In genomic region chr12:29429999-29430698, GRCh38 we compare ENCODE assay signal across 23 cellular contexts. TPM values are rescaled to one million over a fixed set of nuclear protein-coding genes. Genes with fewer than 3 reads are reported as not detected.
DNase-seq lines count a peak whose midpoint lies in the region; ATAC-seq, FAIRE-seq and TF ChIP-seq lines count a peak whose summit lies in the region.
"Had no signal": no experiment of that assay in that cellular context is flagged by ENCODE, and none has a peak within 500 bp of the region (broad histone marks: within the 10 kb centered on the region; RNA-seq: fewer than 3 reads in every experiment).

No MANE protein-coding gene starts in this region.

- no peak overlapping the region for H3K4me3 Mint-ChIP-seq in GM23338
- H3K4me3 Mint-ChIP-seq in T-helper 17 cell = no peak overlapping the region
- H3K4me3 Mint-ChIP-seq: activated CD8-positive, alpha-beta T cell treated with anti-CD3 and anti-CD28 coated beads for 36 hours; activated naive CD4-positive, alpha-beta T cell treated with anti-CD3 and anti-CD28 coated beads for 36 hours; activated T-cell treated with anti-CD3 and anti-CD28 coated beads, Interleukin-2, amount 50 U/mL, for 24 hours; T-helper 1 cell treated with Interleukin-12 subunit alpha and Interleukin-12 subunit beta and Interleukin-4 antibody, amounts not matched to agents 30 μg/mL and 1 μg/mL, for 36 hours; type B pancreatic cell had no signal

- H3K4me1 Mint-ChIP-seq in GM23338 (peaks cover 4% of the 10 kb centered on the region; the same call in 1 of the 3 replicates), T-helper 17 cell (peaks cover 8% of the 10 kb centered on the region)

- 0 out of 2 replicates have a peak, but pooled peaks cover 11% of the 10 kb centered on the region for H3K9me2 ChIP-seq in GM23338 (ENCODE audit: insufficient read depth)

- no peaks in the 10 kb centered on the region for H3K79me2 ChIP-seq in GM23338 (replicated peaks; ENCODE audit: insufficient read depth)

- TF ChIP-seq POLR2A in body of pancreas (IDR thresholded peaks at IDR 0.05) (no peak), H54 (IDR thresholded peaks at IDR 0.05; ENCODE audit: low read depth, low read length) (no peak)

- H3K27me3 Mint-ChIP-seq in GM23338 (ENCODE audit: insufficient read depth, low read depth, poor library complexity) (no peaks in the 10 kb centered on the region), T-helper 17 cell (peaks cover 17% of the 10 kb centered on the region)
- H3K27me3 Mint-ChIP-seq: type B pancreatic cell had no signal

- WGBS in body of pancreas, 2 donors = 39 to 41% methylated on average over 3 of the region's 3 CpGs

- H3K36me3 ChIP-seq in GM23338 (ENCODE audit: insufficient read depth) = no peaks in the 10 kb centered on the region
- no peaks in the 10 kb centered on the region for H3K36me3 ChIP-seq in body of pancreas (replicated peaks in 1 of 2; ENCODE audit: insufficient read depth in 1 of 2, low read depth in 2 of 2)
- H3K36me3 ChIP-seq: heart left ventricle had no signal

- H2AFZ ChIP-seq in GM23338 = no peak overlapping the region; the same call in 1 of the 2 replicates
- H2AFZ ChIP-seq: GM23248 had no signal

- H3K27ac ChIP-seq in GM23338 (ENCODE audit: low read depth) (no peak overlapping the region), body of pancreas (peak overlapping the region in 3 of 4 donors; percentile 48 to 53 (median 51))
- H3K27ac ChIP-seq: GM23248, heart left ventricle had no signal

- H3K4me3 ChIP-seq in GM23338 (no peak overlapping the region), body of pancreas (no peak overlapping the region)
- H3K4me3 ChIP-seq: GM23248, heart left ventricle had no signal

- DNase-seq in GM23338 (ENCODE audit: low spot score) (no peak), NCI-H69 (lab: John Stamatoyannopoulos, UW) (peak; percentile 4), body of pancreas (peak in 3 of 4 donors; percentile 7 to 44 (median 16)), myocyte (ENCODE audit: low read depth) (peak; percentile 48), D721Med (ENCODE audit: insufficient read length, low spot score) (no peak), NCI-H187 (lab: John Stamatoyannopoulos, UW) (no peak), T-helper 17 cell (no peak), H54 (ENCODE audit: insufficient read length, low spot score) (no peak)
- DNase-seq: activated CD4-positive, CD25-positive, alpha-beta regulatory T cell; activated CD8-positive, alpha-beta T cell treated with anti-CD3 and anti-CD28 coated beads for 36 hours; activated naive CD4-positive, alpha-beta T cell treated with anti-CD3 and anti-CD28 coated beads for 36 hours; activated T-cell treated with anti-CD3 and anti-CD28 coated beads, Interleukin-2, amount 50 U/mL, for 24 hours; cerebellar nuclear complex; effector CD4-positive, alpha-beta T cell; GM23248; heart left ventricle; MM.1S; NCI-H1694; NCI-H446 treated with DMSO at 0.1 percent for 48 hours; stimulated activated CD4-positive, alpha-beta T cell treated with anti-CD3 and anti-CD28 coated beads, Interleukin-2, amount 100 ng/mL, for 24 hours had no signal

- TF ChIP-seq CTCF in GM23338 (conservative IDR thresholded peaks at IDR 0.05; ENCODE audit: low read depth in 2 of 2) = no peak
- TF ChIP-seq CTCF in body of pancreas (IDR thresholded peaks at IDR 0.05) = no peak
- no peak for TF ChIP-seq CTCF in D721Med (IDR thresholded peaks at IDR 0.05; ENCODE audit: insufficient read depth, missing control alignments)

- H3K36me3 Mint-ChIP-seq in GM23338 (ENCODE audit: low read depth) (no peaks in the 10 kb centered on the region), T-helper 17 cell (ENCODE audit: low read depth) (no peaks in the 10 kb centered on the region)
- H3K36me3 Mint-ChIP-seq: type B pancreatic cell had no signal

- peaks cover 2% of the 10 kb centered on the region; the same call in 2 of the 3 replicates for H3K9me3 Mint-ChIP-seq in GM23338
- H3K9me3 Mint-ChIP-seq: activated CD8-positive, alpha-beta T cell treated with anti-CD3 and anti-CD28 coated beads for 36 hours; activated naive CD4-positive, alpha-beta T cell treated with anti-CD3 and anti-CD28 coated beads for 36 hours; activated T-cell treated with anti-CD3 and anti-CD28 coated beads, Interleukin-2, amount 50 U/mL, for 24 hours; T-helper 1 cell treated with Interleukin-12 subunit alpha and Interleukin-12 subunit beta and Interleukin-4 antibody, amounts not matched to agents 30 μg/mL and 1 μg/mL, for 36 hours; type B pancreatic cell had no signal

- H3F3A ChIP-seq in GM23338 (replicated peaks; ENCODE audit: low read depth) = no peaks in the 10 kb centered on the region

- ATAC-seq in GM23338 (peak; percentile 73), body of pancreas (no peak), T-helper 17 cell (no peak)
- ATAC-seq: activated CD8-positive, alpha-beta T cell treated with anti-CD3 and anti-CD28 coated beads for 36 hours; heart left ventricle had no signal

- H3K27ac Mint-ChIP-seq in GM23338 = peak overlapping the region; percentile 81; the same call in 1 of the 2 replicates
- no peak overlapping the region for H3K27ac Mint-ChIP-seq in T-helper 17 cell
- H3K27ac Mint-ChIP-seq: activated CD8-positive, alpha-beta T cell treated with anti-CD3 and anti-CD28 coated beads for 36 hours; activated naive CD4-positive, alpha-beta T cell treated with anti-CD3 and anti-CD28 coated beads for 36 hours; activated T-cell treated with anti-CD3 and anti-CD28 coated beads, Interleukin-2, amount 50 U/mL, for 24 hours; T-helper 1 cell treated with Interleukin-12 subunit alpha and Interleukin-12 subunit beta and Interleukin-4 antibody, amounts not matched to agents 30 μg/mL and 1 μg/mL, for 36 hours; type B pancreatic cell had no signal

- no peaks in the 10 kb centered on the region for H3K4me1 ChIP-seq in GM23338 (ENCODE audit: insufficient read depth)
- peaks cover 9% of the 10 kb centered on the region for H3K4me1 ChIP-seq in body of pancreas

- H3K27me3 ChIP-seq in GM23338 (ENCODE audit: insufficient read depth) (no peaks in the 10 kb centered on the region), body of pancreas (no peaks in the 10 kb centered on the region)
- H3K27me3 ChIP-seq: heart left ventricle had no signal

- FAIRE-seq in D721Med (lab: Jason Lieb, UNC) (no peak), H54 (lab: Jason Lieb, UNC) (no peak)
- FAIRE-seq: GM18507 had no signal

- intact Hi-C loops in body of pancreas (cut with DNase I) = no loop called here

- no peak overlapping the region for H3K4me2 ChIP-seq in GM23338

- no peaks in the 10 kb centered on the region for H3K9me3 ChIP-seq in body of pancreas
- H3K9me3 ChIP-seq in T-helper 17 cell (ENCODE audit: control insufficient read depth, low read length, poor library complexity, severe bottlenecking) = no peaks in the 10 kb centered on the region
- H3K9me3 ChIP-seq: heart left ventricle had no signal

- H4K20me1 ChIP-seq in GM23338 (replicated peaks; ENCODE audit: insufficient read depth) = no peaks in the 10 kb centered on the region

RNA-seq across cellular contexts. Expression of gene ERGIC2, which starts 49.2 kb away (rescaled TPM):
- total RNA-seq in GM23338 (2014; rRNA removed; shearing (Covaris generic)) = 52.6 and 77.1 TPM in 2 replicates
- polyA plus RNA-seq in GM23338 (2016; fragmentation: Nextera tagmentation; extraction: Ambion mirVana) = 79.7 and 107 TPM in 2 replicates
- total RNA-seq in body of pancreas (10 to 100 TPM; 12.5 to 38.4 TPM), myocyte (109 and 157 TPM in 2 replicates), T-helper 17 cell (10 to 100 TPM; 29.6 to 41.4 TPM)
- polyA plus RNA-seq in myocyte (2012) = 36.9 TPM

Comparison
In these comparisons a context has a peak if more than half of its experiments do, and no peak if none do; other contexts are left out.
1. DNase-seq: peak in NCI-H69 (single experiment), body of pancreas (3 of 4) and myocyte (single experiment); none in GM23338 (single experiment), D721Med (single experiment), NCI-H187 (0 of 2), T-helper 17 cell (0 of 3) and H54 (single experiment).